39 cellular contexts compared by ENCODE assay signal in genomic region chr19:4935449-4935848, GRCh38. TPM values are rescaled to one million over a fixed set of nuclear protein-coding genes. Genes with fewer than 3 reads are reported as not detected.
"Had no signal": no experiment of that assay in that cellular context is flagged by ENCODE, and none has a peak within 500 bp of the region (broad histone marks: within the 10 kb centered on the region; RNA-seq: fewer than 3 reads in every experiment).

No MANE protein-coding gene starts in this region.

- H3K36me3 ChIP-seq: Peyer's patch had no signal

- H3K9me3 ChIP-seq: MG63, Peyer's patch had no signal

- H3K27me3 ChIP-seq: brain microvascular endothelial cell, MG63, Peyer's patch had no signal

- ATAC-seq: activated CD8-positive, alpha-beta memory T cell treated with anti-CD3 and anti-CD28 coated beads, Interleukin-2, amount 10 ng/mL, durations not matched to agents 7 days and 5 days; PC-3; Right ventricle myocardium inferior; SK-N-SH treated with all-trans-retinoic acid at 6 μM for 48 hours; T-cell had no signal

- H3K27ac ChIP-seq: brain microvascular endothelial cell, Peyer's patch, WERI-Rb-1 had no signal

- H3K4me3 ChIP-seq: MG63, Peyer's patch had no signal

- DNase-seq: activated CD4-positive, alpha-beta memory T cell treated with anti-CD3 and anti-CD28 coated beads, Interleukin-2, amount 10 ng/mL, durations not matched to agents 7 days and 5 days; activated CD4-positive, alpha-beta T cell treated with anti-CD3 and anti-CD28 coated beads for 1 hour; activated CD4-positive, alpha-beta T cell treated with anti-CD3 and anti-CD28 coated beads for 48 hours; activated CD4-positive, CD25-positive, alpha-beta regulatory T cell; activated CD8-positive, alpha-beta memory T cell treated with anti-CD3 and anti-CD28 coated beads for 24 hours; activated CD8-positive, alpha-beta memory T cell treated with anti-CD3 and anti-CD28 coated beads, Interleukin-2, amount 10 ng/mL, durations not matched to agents 7 days and 5 days; activated CD8-positive, alpha-beta memory T cell treated with anti-CD3 and anti-CD28 coated beads, Interleukin-2, amount 50 U/mL, for 48 hours; activated effector memory CD4-positive, alpha-beta T cell treated with Interleukin-2 at 50 U/mL for 16 hours; activated naive CD4-positive, alpha-beta T cell treated with anti-CD3 and anti-CD28 coated beads, Interleukin-2, amount 10 ng/mL, durations not matched to agents 7 days and 5 days; activated naive CD8-positive, alpha-beta T cell treated with anti-CD3 and anti-CD28 coated beads, Interleukin-2, amount 50 U/mL, for 24 hours; activated T-cell treated with anti-CD3 and anti-CD28 coated beads, Interleukin-2, amount 50 U/mL, for 48 hours; amniotic stem cell; aorta; brain microvascular endothelial cell; central memory CD4-positive, alpha-beta T cell; Kasumi-1; MG63; NCI-H1048; NCI-H1105 treated with DMSO at 0.1 percent for 48 hours; NCI-H1436; NCI-H1694; NCI-H1930; NCI-H2081 treated with DMSO at 0.1 percent for 48 hours; NCI-H226; NCI-H446 treated with DMSO at 0.1 percent for 48 hours; NCI-H524; NCI-H69; NCI-H82; PC-3; Peyer's patch; RPMI8226; SIG-M5; T-cell; T1000; WERI-Rb-1 had no signal

RNA-seq across cellular contexts. Expression of gene ARRDC5, which starts 32.8 kb away (rescaled TPM):
- total RNA-seq: cerebellum, PC-3, Right ventricle myocardium inferior, SK-MEL-5 had no signal
- polyA plus RNA-seq: aorta had no signal
